Comparison of ENCODE assay signal across 16 cellular contexts in the genomic region with DNA sequence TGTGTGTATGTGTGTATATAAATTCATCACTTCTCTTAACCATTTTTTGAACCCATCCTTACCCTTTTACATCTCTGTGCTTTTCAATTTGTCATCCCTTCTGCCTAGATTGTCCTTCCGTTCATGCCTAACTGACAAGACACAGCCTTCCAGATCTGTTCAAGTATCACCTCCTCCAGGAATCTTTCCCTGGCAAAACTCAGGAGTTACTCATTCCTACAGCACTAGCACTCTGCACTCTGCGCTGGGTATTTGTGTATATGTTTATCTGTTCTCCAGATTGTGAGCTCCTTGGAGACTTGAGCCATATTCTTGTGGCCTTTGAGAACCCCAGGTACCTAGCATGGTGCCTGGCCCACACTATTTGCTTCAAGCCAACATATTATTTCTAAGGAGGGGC.
"Had no signal": no experiment of that assay in that cellular context is flagged by ENCODE, and none has a peak within 500 bp of the region (broad histone marks: within the 10 kb centered on the region; RNA-seq: fewer than 3 reads in every experiment).

No MANE protein-coding gene starts in this region.

- DNase-seq: colonic mucosa; dermis blood vessel endothelial cell; glutamatergic neuron; immature natural killer cell; left colon; left ventricle myocardium superior; mesendoderm; mucosa of descending colon; naive thymus-derived CD8-positive, alpha-beta T cell; small intestine; stimulated activated CD4-positive, alpha-beta T cell treated with anti-CD3 and anti-CD28 coated beads, Interleukin-12 subunit alpha, Interleukin-12 subunit beta, amount 100 ng/mL, for 4 hours; stimulated activated naive CD4-positive, alpha-beta T cell treated with Interleukin-2 at 50 U/mL for 16 hours had no signal

- H3K4me3 ChIP-seq: colonic mucosa, gastroesophageal sphincter, lung, mucosa of descending colon, right atrium auricular region had no signal

- H3K4me1 Mint-ChIP-seq: immature natural killer cell; naive thymus-derived CD8-positive, alpha-beta T cell had no signal

- H3K9me3 Mint-ChIP-seq: immature natural killer cell; naive thymus-derived CD8-positive, alpha-beta T cell; type B pancreatic cell had no signal

- H3K36me3 Mint-ChIP-seq: immature natural killer cell; naive thymus-derived CD8-positive, alpha-beta T cell; type B pancreatic cell had no signal

- H3K4me3 Mint-ChIP-seq: immature natural killer cell; naive thymus-derived CD8-positive, alpha-beta T cell; type B pancreatic cell had no signal

- H3K27me3 Mint-ChIP-seq: type B pancreatic cell had no signal

- H3K27ac Mint-ChIP-seq: immature natural killer cell; naive thymus-derived CD8-positive, alpha-beta T cell; type B pancreatic cell had no signal
